Comparison of ENCODE assay signal across 8 cellular contexts in genomic region chr15:23039917-23040281, GRCh38. TPM values are rescaled to one million over a fixed set of nuclear protein-coding genes. Genes with fewer than 3 reads are reported as not detected.
DNase-seq lines count a peak whose midpoint lies in the region; ATAC-seq, FAIRE-seq and TF ChIP-seq lines count a peak whose summit lies in the region.

No MANE protein-coding gene starts in this region.

- peaks cover 21% of the 10 kb centered on the region for H3K4me1 Mint-ChIP-seq in activated naive CD8-positive, alpha-beta T cell treated with anti-CD3 and anti-CD28 coated beads, Interleukin-2, amount 50 U/mL, for 24 hours

- peak overlapping the region; percentile 53 for H3K27ac Mint-ChIP-seq in activated naive CD8-positive, alpha-beta T cell treated with anti-CD3 and anti-CD28 coated beads, Interleukin-2, amount 50 U/mL, for 24 hours

- in situ Hi-C loops in KBM-7 (cut with MboI; ENCODE audit: low pct_unique_long_range_greater_than_20kb, low sequenced_read_pairs), result no loop called here

- H3K9me3 ChIP-seq in kidney (ENCODE audit: control insufficient read depth in 1 of 2, low read length in 2 of 2), result no peaks in the 10 kb centered on the region

- H3K4me1 ChIP-seq in kidney (ENCODE audit: control insufficient read depth in 1 of 2, insufficient read depth in 1 of 2, low read depth in 1 of 2, low read length in 2 of 2), result peaks cover 0 to 4% of the 10 kb centered on the region in 2 donors

- intact Hi-C loops in kidney (cut with DNase I), result loop anchor here (10.0 kb wide), 1 partner anchor 85 kb away; no protein-coding TSS in a partner anchor

- no peaks in the 10 kb centered on the region for H3K27me3 Mint-ChIP-seq in activated naive CD8-positive, alpha-beta T cell treated with anti-CD3 and anti-CD28 coated beads, Interleukin-2, amount 50 U/mL, for 24 hours

- peaks cover 15% of the 10 kb centered on the region for H3K36me3 Mint-ChIP-seq in activated naive CD8-positive, alpha-beta T cell treated with anti-CD3 and anti-CD28 coated beads, Interleukin-2, amount 50 U/mL, for 24 hours (ENCODE audit: low read depth)

- no peak for FAIRE-seq in kidney (lab: Jason Lieb, UNC)

- peak overlapping the region; percentile 87 to 92 for H3K4me3 ChIP-seq in kidney (ENCODE audit: low read length in 2 of 2)

- DNase-seq in COR-L47 (lab: John Stamatoyannopoulos, UW) (peak; percentile 37), kidney (no peak), iPS-NIHi7 (ENCODE audit: extremely low spot score) (no peak), KBM-7 (no peak)
- DNase-seq in activated naive CD8-positive, alpha-beta T cell treated with anti-CD3 and anti-CD28 coated beads, Interleukin-2, amount 50 U/mL, for 24 hours, result no peak

- H3K36me3 ChIP-seq in kidney (ENCODE audit: control insufficient read depth in 1 of 2, insufficient read depth in 2 of 2, low read length in 2 of 2), result peaks cover 0 to 6% of the 10 kb centered on the region in 2 donors

- no peak overlapping the region for H3K27ac ChIP-seq in kidney (ENCODE audit: low read depth in 2 of 2, low read length in 2 of 2)
- H3K27ac ChIP-seq in temporal lobe (ENCODE audit: low read depth, low read length), result peak overlapping the region; percentile 70

- no peaks in the 10 kb centered on the region for H3K9me3 Mint-ChIP-seq in activated naive CD8-positive, alpha-beta T cell treated with anti-CD3 and anti-CD28 coated beads, Interleukin-2, amount 50 U/mL, for 24 hours

- no peak for TF ChIP-seq CTCF in kidney (IDR thresholded peaks at IDR 0.05; ENCODE audit: borderline replicate concordance, extremely low read depth, insufficient read depth)

- H3K4me3 Mint-ChIP-seq in activated naive CD8-positive, alpha-beta T cell treated with anti-CD3 and anti-CD28 coated beads, Interleukin-2, amount 50 U/mL, for 24 hours, result peak overlapping the region; percentile 80

- ATAC-seq in HG02610 (IDR thresholded peaks at IDR 0.05; ENCODE audit: unreplicated experiment) (peak; percentile 19), GM18867 (IDR thresholded peaks at IDR 0.05; ENCODE audit: unreplicated experiment) (no peak)
- ATAC-seq in activated naive CD8-positive, alpha-beta T cell treated with anti-CD3 and anti-CD28 coated beads, Interleukin-2, amount 50 U/mL, for 24 hours, result no peak

- H3K9ac ChIP-seq in kidney (ENCODE audit: low read length in 2 of 2), result peak overlapping the region; percentile 78 to 95

RNA-seq across cellular contexts. Expression of gene TUBGCP5, which starts 0.5 kb away (rescaled TPM):
- total RNA-seq in kidney (19.1 TPM), temporal lobe (26.3 TPM)
- polyA plus RNA-seq in kidney (ENCODE audit: insufficient read depth, low read depth, low replicate concordance), result 4.7 TPM

RNA-seq across cellular contexts. Expression of gene CYFIP1, which starts 59.7 kb away (rescaled TPM):
- total RNA-seq in kidney, result 143 TPM
- 32.3 TPM for polyA plus RNA-seq in kidney (ENCODE audit: insufficient read depth, low read depth, low replicate concordance)
- 48.7 TPM for total RNA-seq in temporal lobe
